1 cellular context compared by ENCODE assay signal in genomic region chr22:30490399-30490798, GRCh38.
TF ChIP-seq lines count a peak whose summit lies in the region.

No MANE protein-coding gene starts in this region.

TF ChIP-seq in GM23338, 12 proteins besides CTCF, POLR2A, EP300 and RAD21 (continued from another document):
- TF ChIP-seq ZNF462 (CRISPR knock-in tag; IDR thresholded peaks at IDR 0.05) (no peak), CREB1 (CRISPR knock-in tag; IDR thresholded peaks at IDR 0.05; ENCODE audit: low read depth) (no peak), ZNF331 (CRISPR knock-in tag; IDR thresholded peaks at IDR 0.05; ENCODE audit: low read depth) (no peak), POLR2AphosphoS5 (IDR thresholded peaks at IDR 0.05; ENCODE audit: low read depth) (no peak), JUNB (IDR thresholded peaks at IDR 0.05; ENCODE audit: unreplicated experiment) (no peak), EZH2phosphoT487 (IDR thresholded peaks at IDR 0.05; ENCODE audit: unreplicated experiment) (no peak), ZNF114 (CRISPR knock-in tag; IDR thresholded peaks at IDR 0.05) (no peak), EZH2 (IDR thresholded peaks at IDR 0.05; ENCODE audit: low read depth, unreplicated experiment) (no peak)
TF ChIP-seq in GM23338: peak in this region for 0.
